In genomic region chr7:128409435-128410091, GRCh38 we compare ENCODE assay signal across 8 cellular contexts. TPM values are rescaled to one million over a fixed set of nuclear protein-coding genes. Genes with fewer than 3 reads are reported as not detected.
DNase-seq lines count a peak whose midpoint lies in the region; ATAC-seq and TF ChIP-seq lines count a peak whose summit lies in the region.

Gene IMPDH1 (minus strand): TSS chr7:128409982. CDS start chr7:128409901, 81 bp downstream.

- H3K4me3 ChIP-seq in AG04450 (ENCODE audit: low read depth, low read length) (peak within 1 kb of the TSS; percentile 82), ectodermal cell (ENCODE audit: insufficient read depth, low read depth, low read length) (peak within 1 kb of the TSS; percentile 61)

- peaks cover 8% of the 10 kb centered on the region for H3K27me3 ChIP-seq in AG04450 (ENCODE audit: control insufficient read depth, insufficient read depth, low read length)
- H3K27me3 ChIP-seq in ectodermal cell (ENCODE audit: control insufficient read depth, insufficient read depth, low read length, poor library complexity, severe bottlenecking) = peaks cover 87% of the 10 kb centered on the region

- CTCF ChIA-PET in AG04450 (lab: Charles Lee) = interaction anchor here (2.2 to 3.4 kb wide), 4 partner anchors 11 to 22 kb away, joined by 9 to 32 read pairs (median 20); no protein-coding TSS in a partner anchor

- H3K36me3 ChIP-seq in ectodermal cell (ENCODE audit: control insufficient read depth, insufficient read depth, low read length) = no peaks in the 10 kb centered on the region

- no peak for TF ChIP-seq CTCF in AG04450 (IDR thresholded peaks at IDR 0.05; ENCODE audit: low read depth, low read length)

- peak; percentile 81 for ATAC-seq in GM18517 (IDR thresholded peaks at IDR 0.05; ENCODE audit: unreplicated experiment)
- ATAC-seq in HG02981 (IDR thresholded peaks at IDR 0.05; ENCODE audit: unreplicated experiment) = peak; percentile 76

- H3K9me3 ChIP-seq in AG04450 (ENCODE audit: control insufficient read depth, insufficient read depth, low read length) (no peaks in the 10 kb centered on the region), ectodermal cell (ENCODE audit: control insufficient read depth, low read length) (no peaks in the 10 kb centered on the region)

- H3K27ac ChIP-seq in AG04450 (ENCODE audit: low read depth, low read length) (peak within 1 kb of the TSS; percentile 80), ectodermal cell (ENCODE audit: insufficient read depth, low read depth, low read length, poor library complexity, severe bottlenecking) (peak within 1 kb of the TSS; percentile 86)

- POLR2A ChIA-PET in AG04450 (lab: Yijun Ruan, JAX) = interaction anchor here (1.0 kb wide), 2 partner anchors 16 to 46 kb away, joined by 3 to 4 read pairs; partner anchors contain the start of gene HILPDA

- peaks cover 35% of the 10 kb centered on the region for H3K4me1 ChIP-seq in ectodermal cell (ENCODE audit: control insufficient read depth, insufficient read depth, low read length)

- DNase-seq in AG04450 (ENCODE audit: low read depth, low spot score) (peak; percentile 13), NCI-H510A treated with DMSO at 0.1 percent for 48 hours (lab: John Stamatoyannopoulos, UW) (peak; percentile 72), lung microvascular endothelial cell (ENCODE audit: low read depth in 2 of 2) (peak; percentile 56 to 58)
- peak; percentile 78 to 80 for DNase-seq in activated CD4-positive, alpha-beta T cell treated with anti-CD3 and anti-CD28 coated beads, Interleukin-2, amount 50 U/mL, for 4 hours
- DNase-seq in stimulated activated CD4-positive, alpha-beta T cell treated with anti-CD3 and anti-CD28 coated beads, TNF-alpha, amount 100 ng/mL, for 4 hours (ENCODE audit: low read depth in 3 of 3) = peak; percentile 75 to 88 (median 78)

- WGBS in ectodermal cell, 2 experiments = 0 to 1% methylated on average over 73 of the region's 73 CpGs

RNA-seq across cellular contexts. Expression of gene IMPDH1, which starts in this region (rescaled TPM):
- 43.8 and 56.6 TPM in 2 replicates for polyA plus RNA-seq in AG04450 (2011; rRNA removed)
- 68.7 and 104 TPM in 2 replicates for polyA minus RNA-seq in AG04450 (2011; rRNA and poly(A)+ RNA removed)
- 42.9 TPM for polyA plus RNA-seq in ectodermal cell (2013, experiment 1 of 4)
- polyA plus RNA-seq in ectodermal cell (2013, experiment 2 of 4) = 35.1 TPM
- polyA plus RNA-seq in ectodermal cell (2013, experiment 3 of 4) = 34.7 TPM
- polyA plus RNA-seq in ectodermal cell (2013, experiment 4 of 4) = 33.2 TPM
- 32.7 and 42.5 TPM in 2 replicates for total RNA-seq in lung microvascular endothelial cell

Comparison
In these comparisons a context has a peak if more than half of its experiments do, and no peak if none do; other contexts are left out.
1. Peak in every context shown above with its lines: DNase-seq, ATAC-seq, H3K4me3 ChIP-seq and H3K27ac ChIP-seq.
2. DNase-seq: peak in every context shown above with its lines; median percentile 79 in activated CD4-positive, alpha-beta T cell treated with anti-CD3 and anti-CD28 coated beads, Interleukin-2, amount 50 U/mL, for 4 hours; 78 in stimulated activated CD4-positive, alpha-beta T cell treated with anti-CD3 and anti-CD28 coated beads, TNF-alpha, amount 100 ng/mL, for 4 hours; 72 in NCI-H510A treated with DMSO at 0.1 percent for 48 hours; 57 in lung microvascular endothelial cell; 13 in AG04450.